ENCODE assay signal across 1 cellular context in the genomic region with DNA sequence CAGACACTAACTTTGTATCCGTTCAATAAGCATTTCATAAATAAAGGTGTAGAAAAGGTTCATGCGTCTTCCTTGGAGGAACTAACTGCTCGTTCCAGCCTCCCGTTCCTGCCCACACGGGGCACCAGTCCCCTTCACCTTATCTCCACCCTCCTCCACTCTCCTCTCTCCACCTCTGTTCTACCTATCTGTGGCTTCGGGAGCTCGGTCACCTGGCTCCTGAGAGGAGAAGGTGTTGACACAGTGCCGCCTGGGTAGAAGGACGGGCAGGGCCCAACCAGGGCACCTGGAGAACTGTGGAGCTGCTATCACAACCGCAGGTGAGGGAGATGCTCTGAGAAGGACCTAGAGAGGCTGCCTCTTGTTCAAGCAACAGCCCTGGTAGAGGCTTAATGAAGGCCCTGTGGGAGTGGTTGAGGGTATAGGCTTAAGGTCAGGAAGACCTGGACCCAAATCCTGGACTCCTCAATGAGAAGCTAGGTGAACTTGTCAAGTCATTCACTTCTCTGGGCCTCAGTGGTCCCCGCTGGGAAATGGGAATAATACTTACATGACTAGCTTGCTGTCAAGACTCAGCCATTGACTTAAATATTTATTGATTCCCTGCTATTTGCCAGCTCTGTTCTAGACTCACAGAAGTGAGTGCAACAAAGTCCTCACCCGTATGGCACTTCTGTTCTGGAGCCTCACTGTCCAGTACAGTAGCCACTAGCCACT.
TF ChIP-seq lines count a peak whose summit lies in the region.

No MANE protein-coding gene starts in this region.

TF ChIP-seq in K562, 482 proteins besides CTCF, POLR2A, EP300 and RAD21:
- TF ChIP-seq PRPF4 (IDR thresholded peaks at IDR 0.05; ENCODE audit: insufficient read depth, low read depth, low read length, poor library complexity, severe bottlenecking): no peak
- TF ChIP-seq RBM25 (IDR thresholded peaks at IDR 0.05; ENCODE audit: low read depth, low read length, severe bottlenecking): peak; percentile 61
- no peak for TF ChIP-seq SP1 (CRISPR knock-in tag; IDR thresholded peaks at IDR 0.05)
- no peak for TF ChIP-seq ZNF449 (CRISPR knock-in tag; IDR thresholded peaks at IDR 0.05)
- TF ChIP-seq CREB1 (IDR thresholded peaks at IDR 0.05): no peak
- no peak for TF ChIP-seq CREB1 (CRISPR knock-in tag; IDR thresholded peaks at IDR 0.05)
- TF ChIP-seq ZNF253 (CRISPR knock-in tag; conservative IDR thresholded peaks at IDR 0.05): no peak
- no peak for TF ChIP-seq CTBP1 (IDR thresholded peaks at IDR 0.05; ENCODE audit: borderline replicate concordance)
- no peak for TF ChIP-seq CEBPG (CRISPR knock-in tag; IDR thresholded peaks at IDR 0.05)
- no peak for TF ChIP-seq CEBPG (tag; conservative IDR thresholded peaks at IDR 0.05 in 1 of 2, IDR thresholded peaks at IDR 0.05 in 1 of 2)
TF ChIP-seq in K562: peak in this region for 1.
